1 cellular context compared by ENCODE assay signal in the genomic region with DNA sequence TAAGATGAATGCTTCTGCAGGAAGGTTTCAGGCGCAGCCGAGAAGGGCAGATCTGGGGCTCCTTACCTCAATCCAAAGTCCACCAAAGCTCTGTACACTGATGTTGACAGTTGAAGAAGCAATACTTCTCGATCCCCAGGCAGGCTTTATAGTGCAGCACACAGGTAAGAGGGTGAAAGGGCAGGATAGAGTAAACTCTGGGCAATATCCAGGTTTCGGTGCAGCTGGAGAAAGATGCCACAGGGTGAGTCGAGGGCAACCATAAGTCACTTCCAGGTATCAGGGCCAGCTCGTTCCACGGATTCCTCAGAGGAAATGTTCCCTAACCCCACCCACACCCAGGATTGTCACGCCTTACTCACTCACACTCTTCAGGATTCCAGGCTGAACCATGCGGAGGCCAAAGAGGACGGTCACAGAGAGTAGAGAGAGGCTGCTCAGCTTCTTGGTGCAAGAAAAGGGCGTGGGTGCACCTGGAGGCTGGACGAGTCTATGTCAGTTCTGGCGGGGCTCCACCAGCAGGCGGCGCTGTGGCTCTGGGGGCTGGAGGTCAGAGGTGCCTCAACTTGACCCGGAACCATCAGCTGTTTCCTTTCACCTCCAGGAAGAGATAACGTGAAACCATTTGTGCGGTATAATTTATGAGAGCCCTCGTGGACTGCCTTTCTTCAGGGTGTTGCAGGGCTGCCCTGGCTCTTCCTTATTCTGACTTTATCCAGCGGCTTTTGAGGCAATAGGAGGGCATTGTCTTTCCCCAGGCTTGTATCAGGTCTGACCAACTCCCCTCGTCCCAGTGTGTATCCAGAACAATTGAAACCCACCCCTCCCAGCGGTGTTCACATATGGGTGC.
TF ChIP-seq lines count a peak whose summit lies in the region.

No MANE protein-coding gene starts in this region.

TF ChIP-seq in HCT116, 20 proteins besides CTCF, POLR2A, EP300 and RAD21:
- TF ChIP-seq, protein P1, sequence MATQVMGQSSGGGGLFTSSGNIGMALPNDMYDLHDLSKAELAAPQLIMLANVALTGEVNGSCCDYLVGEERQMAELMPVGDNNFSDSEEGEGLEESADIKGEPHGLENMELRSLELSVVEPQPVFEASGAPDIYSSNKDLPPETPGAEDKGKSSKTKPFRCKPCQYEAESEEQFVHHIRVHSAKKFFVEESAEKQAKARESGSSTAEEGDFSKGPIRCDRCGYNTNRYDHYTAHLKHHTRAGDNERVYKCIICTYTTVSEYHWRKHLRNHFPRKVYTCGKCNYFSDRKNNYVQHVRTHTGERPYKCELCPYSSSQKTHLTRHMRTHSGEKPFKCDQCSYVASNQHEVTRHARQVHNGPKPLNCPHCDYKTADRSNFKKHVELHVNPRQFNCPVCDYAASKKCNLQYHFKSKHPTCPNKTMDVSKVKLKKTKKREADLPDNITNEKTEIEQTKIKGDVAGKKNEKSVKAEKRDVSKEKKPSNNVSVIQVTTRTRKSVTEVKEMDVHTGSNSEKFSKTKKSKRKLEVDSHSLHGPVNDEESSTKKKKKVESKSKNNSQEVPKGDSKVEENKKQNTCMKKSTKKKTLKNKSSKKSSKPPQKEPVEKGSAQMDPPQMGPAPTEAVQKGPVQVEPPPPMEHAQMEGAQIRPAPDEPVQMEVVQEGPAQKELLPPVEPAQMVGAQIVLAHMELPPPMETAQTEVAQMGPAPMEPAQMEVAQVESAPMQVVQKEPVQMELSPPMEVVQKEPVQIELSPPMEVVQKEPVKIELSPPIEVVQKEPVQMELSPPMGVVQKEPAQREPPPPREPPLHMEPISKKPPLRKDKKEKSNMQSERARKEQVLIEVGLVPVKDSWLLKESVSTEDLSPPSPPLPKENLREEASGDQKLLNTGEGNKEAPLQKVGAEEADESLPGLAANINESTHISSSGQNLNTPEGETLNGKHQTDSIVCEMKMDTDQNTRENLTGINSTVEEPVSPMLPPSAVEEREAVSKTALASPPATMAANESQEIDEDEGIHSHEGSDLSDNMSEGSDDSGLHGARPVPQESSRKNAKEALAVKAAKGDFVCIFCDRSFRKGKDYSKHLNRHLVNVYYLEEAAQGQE (IDR thresholded peaks at IDR 0.05; ENCODE audit: low read depth): no peak
- TF ChIP-seq EGR1 (IDR thresholded peaks at IDR 0.05; ENCODE audit: low read depth): 0 out of 2 replicates have a peak, but pooled peaks have one; percentile 19
